In the genomic region with DNA sequence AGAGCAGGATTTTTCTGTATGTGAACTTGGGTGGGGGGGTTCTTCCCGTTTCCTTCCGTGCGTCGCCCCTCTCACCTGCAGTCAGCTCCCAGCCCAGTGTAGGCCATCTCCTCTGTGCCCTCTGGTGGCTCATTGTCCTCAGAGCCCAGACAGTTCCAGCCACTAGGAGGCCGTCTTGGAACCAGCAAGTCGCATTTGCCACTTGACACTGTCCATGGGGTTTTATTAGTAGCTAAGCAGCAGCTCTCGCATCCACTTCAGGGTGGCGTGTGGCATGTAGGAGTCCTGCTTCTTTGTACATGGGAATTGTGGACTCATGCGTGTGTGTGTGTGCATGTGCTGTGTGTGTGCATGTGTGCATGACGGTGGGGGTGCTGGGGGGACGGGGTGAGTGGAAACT, we compare ENCODE assay signal across 8 cellular contexts.
DNase-seq lines count a peak whose midpoint lies in the region; ATAC-seq, FAIRE-seq and TF ChIP-seq lines count a peak whose summit lies in the region.

No MANE protein-coding gene starts in this region.

- no peaks in the 10 kb centered on the region for H3K9me3 Mint-ChIP-seq in activated naive CD4-positive, alpha-beta T cell treated with anti-CD3 and anti-CD28 coated beads, Interleukin-2, amount 10 ng/mL, durations not matched to agents 7 days and 5 days
- H3K9me3 Mint-ChIP-seq in stimulated activated memory B cell treated with anti-CD40 and anti-IgM and Interleukin-4, amounts not matched to agents 10 μg/mL and 1 μg/mL and 100 μg/mL, for 72 hours, result no peaks in the 10 kb centered on the region

- no peak overlapping the region for H3K4me3 Mint-ChIP-seq in activated naive CD4-positive, alpha-beta T cell treated with anti-CD3 and anti-CD28 coated beads, Interleukin-2, amount 10 ng/mL, durations not matched to agents 7 days and 5 days
- no peak overlapping the region for H3K4me3 Mint-ChIP-seq in stimulated activated memory B cell treated with anti-CD40 and anti-IgM and Interleukin-4, amounts not matched to agents 10 μg/mL and 1 μg/mL and 100 μg/mL, for 72 hours

- no peaks in the 10 kb centered on the region for H3K27me3 ChIP-seq in bronchial epithelial cell (ENCODE audit: control insufficient read depth, insufficient read depth, low read length)
- H3K27me3 ChIP-seq in left lung, result no peaks in the 10 kb centered on the region

- CTCF ChIA-PET in activated naive CD4-positive, alpha-beta T cell treated with anti-CD3 and anti-CD28 coated beads, Interleukin-2, amount 10 ng/mL, durations not matched to agents 7 days and 5 days (lab: Charles Lee), result interaction anchor here (1.2 kb wide), 1 partner anchor 87 kb away, joined by 3 read pairs; no protein-coding TSS in a partner anchor

- no peak overlapping the region for H3K27ac Mint-ChIP-seq in activated naive CD4-positive, alpha-beta T cell treated with anti-CD3 and anti-CD28 coated beads, Interleukin-2, amount 10 ng/mL, durations not matched to agents 7 days and 5 days
- H3K27ac Mint-ChIP-seq in stimulated activated memory B cell treated with anti-CD40 and anti-IgM and Interleukin-4, amounts not matched to agents 10 μg/mL and 1 μg/mL and 100 μg/mL, for 72 hours, result no peak overlapping the region

- intact Hi-C loops in left lung (cut with DNase I), result no loop called here

- H3K4me1 Mint-ChIP-seq in activated naive CD4-positive, alpha-beta T cell treated with anti-CD3 and anti-CD28 coated beads, Interleukin-2, amount 10 ng/mL, durations not matched to agents 7 days and 5 days, result no peaks in the 10 kb centered on the region
- H3K4me1 Mint-ChIP-seq in stimulated activated memory B cell treated with anti-CD40 and anti-IgM and Interleukin-4, amounts not matched to agents 10 μg/mL and 1 μg/mL and 100 μg/mL, for 72 hours, result peaks cover 42% of the 10 kb centered on the region

- peak; percentile 84 for ATAC-seq in left lung
- no peak for ATAC-seq in stimulated activated memory B cell treated with anti-CD40 and anti-IgM and Interleukin-4, amounts not matched to agents 10 μg/mL and 1 μg/mL and 100 μg/mL, for 72 hours
- ATAC-seq in GM18909 (IDR thresholded peaks at IDR 0.05; ENCODE audit: poor library complexity, unreplicated experiment), result no peak

- H3K4me3 ChIP-seq in bronchial epithelial cell (ENCODE audit: low read depth, low read length) (no peak overlapping the region), left lung (no peak overlapping the region)

- FAIRE-seq in bronchial epithelial cell (lab: Jason Lieb, UNC), result no peak

- peaks cover 0 to 18% of the 10 kb centered on the region in 2 donors for H3K4me1 ChIP-seq in left lung

- no peak overlapping the region for H3K27ac ChIP-seq in left lung

- peak; percentile 44 for DNase-seq in activated naive CD4-positive, alpha-beta T cell treated with anti-CD3 and anti-CD28 coated beads, Interleukin-2, amount 10 ng/mL, durations not matched to agents 7 days and 5 days
- DNase-seq in activated naive CD4-positive, alpha-beta T cell treated with Interleukin-2 at 50 U/mL for 16 hours, result no peak
- DNase-seq in NCI-H526 treated with DMSO at 0.1 percent for 48 hours (lab: John Stamatoyannopoulos, UW) (peak; percentile 21), bronchial epithelial cell (ENCODE audit: low read depth) (peak; percentile 31), left lung (no peak), NCI-H774 (lab: John Stamatoyannopoulos, UW) (no peak)

- no peaks in the 10 kb centered on the region for H3K9me3 ChIP-seq in left lung

- peak; percentile 67 for TF ChIP-seq CTCF in bronchial epithelial cell (IDR thresholded peaks at IDR 0.05; ENCODE audit: insufficient read depth, low read length, severe bottlenecking)
- TF ChIP-seq CTCF in left lung (IDR thresholded peaks at IDR 0.05), result no peak

- H3K36me3 ChIP-seq in bronchial epithelial cell (ENCODE audit: control insufficient read depth, insufficient read depth, low read length) (peaks cover 39% of the 10 kb centered on the region), left lung (peaks cover under 1 to 91% of the 10 kb centered on the region in 2 donors)

- no peaks in the 10 kb centered on the region for H3K27me3 Mint-ChIP-seq in activated naive CD4-positive, alpha-beta T cell treated with anti-CD3 and anti-CD28 coated beads, Interleukin-2, amount 10 ng/mL, durations not matched to agents 7 days and 5 days
- H3K27me3 Mint-ChIP-seq in stimulated activated memory B cell treated with anti-CD40 and anti-IgM and Interleukin-4, amounts not matched to agents 10 μg/mL and 1 μg/mL and 100 μg/mL, for 72 hours, result no peaks in the 10 kb centered on the region

- peaks cover 54% of the 10 kb centered on the region for H3K36me3 Mint-ChIP-seq in activated naive CD4-positive, alpha-beta T cell treated with anti-CD3 and anti-CD28 coated beads, Interleukin-2, amount 10 ng/mL, durations not matched to agents 7 days and 5 days
- H3K36me3 Mint-ChIP-seq in stimulated activated memory B cell treated with anti-CD40 and anti-IgM and Interleukin-4, amounts not matched to agents 10 μg/mL and 1 μg/mL and 100 μg/mL, for 72 hours, result peaks cover 91% of the 10 kb centered on the region

Comparison
In these comparisons a context has a peak if more than half of its experiments do, and no peak if none do; other contexts are left out.
1. DNase-seq: peak in activated naive CD4-positive, alpha-beta T cell treated with anti-CD3 and anti-CD28 coated beads, Interleukin-2, amount 10 ng/mL, durations not matched to agents 7 days and 5 days (single experiment), NCI-H526 treated with DMSO at 0.1 percent for 48 hours (single experiment) and bronchial epithelial cell (single experiment); none in activated naive CD4-positive, alpha-beta T cell treated with Interleukin-2 at 50 U/mL for 16 hours (single experiment), left lung (0 of 2) and NCI-H774 (single experiment).